ENCODE assay signal across 18 cellular contexts in the genomic region with DNA sequence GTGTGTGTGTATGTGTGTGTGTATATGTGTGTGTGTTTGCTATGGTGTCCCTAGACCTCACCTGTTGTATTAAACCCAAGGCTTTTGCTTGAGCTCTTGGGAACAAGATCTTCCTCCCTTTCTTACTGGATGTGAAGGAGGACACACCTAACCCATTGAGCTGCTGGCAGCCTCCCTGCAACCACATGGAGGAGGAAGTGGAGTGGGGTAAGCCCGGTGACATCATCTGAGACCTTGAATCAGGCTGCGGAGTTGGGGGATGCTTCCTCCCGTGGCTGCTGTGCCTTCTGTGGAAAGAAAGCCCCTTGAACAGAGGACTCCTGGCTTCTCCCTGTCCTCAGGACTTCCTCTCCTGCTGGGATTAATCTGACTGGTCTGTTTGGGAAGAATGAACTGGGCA. TPM values are rescaled to one million over a fixed set of nuclear protein-coding genes. Genes with fewer than 3 reads are reported as not detected.
DNase-seq lines count a peak whose midpoint lies in the region; ATAC-seq and TF ChIP-seq lines count a peak whose summit lies in the region.
"Had no signal": no experiment of that assay in that cellular context is flagged by ENCODE, and none has a peak within 500 bp of the region (broad histone marks: within the 10 kb centered on the region; RNA-seq: fewer than 3 reads in every experiment).

No MANE protein-coding gene starts in this region.

- CTCF ChIA-PET in activated CD4-positive, alpha-beta memory T cell treated with anti-CD3 and anti-CD28 coated beads, Interleukin-2, amount 10 ng/mL, durations not matched to agents 7 days and 5 days (lab: Charles Lee): no interaction called here
- CTCF ChIA-PET in activated CD4-positive, alpha-beta memory T cell treated with anti-CD3 and anti-CD28 coated beads for 36 hours (lab: Charles Lee): no interaction called here
- CTCF ChIA-PET in Calu3 (lab: Charles Lee): no interaction called here

- no peak overlapping the region for H3K27ac Mint-ChIP-seq in activated CD4-positive, alpha-beta memory T cell treated with anti-CD3 and anti-CD28 coated beads, Interleukin-2, amount 10 ng/mL, durations not matched to agents 7 days and 5 days
- H3K27ac Mint-ChIP-seq in activated CD4-positive, alpha-beta memory T cell treated with anti-CD3 and anti-CD28 coated beads for 36 hours: no peak overlapping the region
- H3K27ac Mint-ChIP-seq in activated T-helper 1 cell treated with anti-CD3 and anti-CD28 coated beads, Interleukin-12 subunit alpha, Interleukin-12 subunit beta, Interleukin-2, Interleukin-4 antibody, amounts not matched to agents 30 ng/mL and 10 ng/mL and 1 ng/mL, durations not matched to agents 14 hours and 24 hours and 36 hours: no peak overlapping the region
- H3K27ac Mint-ChIP-seq in stimulated activated effector memory CD8-positive, alpha-beta T cell treated with anti-CD3 and anti-CD28 coated beads, Interleukin-12 subunit alpha, Interleukin-12 subunit beta, amount 100 ng/mL, for 72 hours: peak overlapping the region; percentile 20
- H3K27ac Mint-ChIP-seq in chondrocyte (ENCODE audit: unreplicated experiment): no peak overlapping the region
- H3K27ac Mint-ChIP-seq in Calu3 (ENCODE audit: unreplicated experiment): no peak overlapping the region
- H3K27ac Mint-ChIP-seq: activated T-helper 2 cell treated with anti-CD3 and anti-CD28 coated beads, Interferon-gamma antibody, Interleukin-2, Interleukin-4, amounts not matched to agents 10 μg/mL and 5 μg/mL and 100 μg/mL, durations not matched to agents 14 hours and 24 hours and 36 hours had no signal

- no TSS peak for BruUV-seq in Calu3 (replicated peaks; lab: Mats Ljungman, UMichigan)

- peaks cover 12% of the 10 kb centered on the region for H3K4me1 Mint-ChIP-seq in activated CD4-positive, alpha-beta memory T cell treated with anti-CD3 and anti-CD28 coated beads, Interleukin-2, amount 10 ng/mL, durations not matched to agents 7 days and 5 days
- H3K4me1 Mint-ChIP-seq in activated CD4-positive, alpha-beta memory T cell treated with anti-CD3 and anti-CD28 coated beads for 36 hours (ENCODE audit: low read depth): no peaks in the 10 kb centered on the region
- H3K4me1 Mint-ChIP-seq in activated T-helper 1 cell treated with anti-CD3 and anti-CD28 coated beads, Interleukin-12 subunit alpha, Interleukin-12 subunit beta, Interleukin-2, Interleukin-4 antibody, amounts not matched to agents 30 ng/mL and 10 ng/mL and 1 ng/mL, durations not matched to agents 14 hours and 24 hours and 36 hours (ENCODE audit: low read depth): peaks cover 10% of the 10 kb centered on the region
- peaks cover 9% of the 10 kb centered on the region for H3K4me1 Mint-ChIP-seq in stimulated activated effector memory CD8-positive, alpha-beta T cell treated with anti-CD3 and anti-CD28 coated beads, Interleukin-12 subunit alpha, Interleukin-12 subunit beta, amount 100 ng/mL, for 72 hours
- peaks cover 14% of the 10 kb centered on the region for H3K4me1 Mint-ChIP-seq in chondrocyte (ENCODE audit: low read depth)
- H3K4me1 Mint-ChIP-seq in Calu3 (ENCODE audit: low read depth, unreplicated experiment): no peaks in the 10 kb centered on the region

- peaks cover 1% of the 10 kb centered on the region for H3K27me3 Mint-ChIP-seq in activated CD4-positive, alpha-beta memory T cell treated with anti-CD3 and anti-CD28 coated beads, Interleukin-2, amount 10 ng/mL, durations not matched to agents 7 days and 5 days
- peaks cover 1% of the 10 kb centered on the region for H3K27me3 Mint-ChIP-seq in activated CD4-positive, alpha-beta memory T cell treated with anti-CD3 and anti-CD28 coated beads for 36 hours
- no peaks in the 10 kb centered on the region for H3K27me3 Mint-ChIP-seq in activated T-helper 1 cell treated with anti-CD3 and anti-CD28 coated beads, Interleukin-12 subunit alpha, Interleukin-12 subunit beta, Interleukin-2, Interleukin-4 antibody, amounts not matched to agents 30 ng/mL and 10 ng/mL and 1 ng/mL, durations not matched to agents 14 hours and 24 hours and 36 hours (ENCODE audit: insufficient read depth)
- H3K27me3 Mint-ChIP-seq in chondrocyte (ENCODE audit: low read depth) (peaks cover 2% of the 10 kb centered on the region), Calu3 (ENCODE audit: unreplicated experiment) (peaks cover 14% of the 10 kb centered on the region)

- no peaks in the 10 kb centered on the region for H3K9me2 ChIP-seq in Loucy (replicated peaks; ENCODE audit: low read depth, low read length)

- H3K4me1 ChIP-seq in Loucy (ENCODE audit: insufficient read depth, low read length, poor library complexity, severe bottlenecking): peaks cover 4% of the 10 kb centered on the region
- H3K4me1 ChIP-seq: esophagus muscularis mucosa, Peyer's patch had no signal

- H3K9me3 ChIP-seq in Loucy (ENCODE audit: insufficient read depth, low read depth, low read length): no peaks in the 10 kb centered on the region
- H3K9me3 ChIP-seq: esophagus muscularis mucosa, Peyer's patch had no signal

- intact Hi-C loops in activated CD4-positive, alpha-beta memory T cell treated with anti-CD3 and anti-CD28 coated beads for 36 hours (cut with micrococcal nuclease): loop anchor here (10.0 kb wide), 1 partner anchor 755 kb away; no protein-coding TSS in a partner anchor
- intact Hi-C loops in activated T-helper 1 cell treated with anti-CD3 and anti-CD28 coated beads, Interleukin-12 subunit alpha, Interleukin-12 subunit beta, Interleukin-2, Interleukin-4 antibody, amounts not matched to agents 30 ng/mL and 10 ng/mL and 1 ng/mL, durations not matched to agents 14 hours and 24 hours and 36 hours (cut with micrococcal nuclease): no loop called here
- intact Hi-C loops in Calu3 (cut with micrococcal nuclease; ENCODE audit: unreplicated experiment): no loop called here

- H3F3A ChIP-seq in Loucy (ENCODE audit: low read depth): no peaks in the 10 kb centered on the region

- H3K4me3 ChIP-seq in Loucy (ENCODE audit: low read length, poor library complexity, severe bottlenecking): no peak overlapping the region
- H3K4me3 ChIP-seq: coronary artery, esophagus muscularis mucosa, Peyer's patch had no signal

- H3K4me3 Mint-ChIP-seq in activated CD4-positive, alpha-beta memory T cell treated with anti-CD3 and anti-CD28 coated beads, Interleukin-2, amount 10 ng/mL, durations not matched to agents 7 days and 5 days: no peak overlapping the region
- no peak overlapping the region for H3K4me3 Mint-ChIP-seq in activated CD4-positive, alpha-beta memory T cell treated with anti-CD3 and anti-CD28 coated beads for 36 hours
- no peak overlapping the region for H3K4me3 Mint-ChIP-seq in activated T-helper 1 cell treated with anti-CD3 and anti-CD28 coated beads, Interleukin-12 subunit alpha, Interleukin-12 subunit beta, Interleukin-2, Interleukin-4 antibody, amounts not matched to agents 30 ng/mL and 10 ng/mL and 1 ng/mL, durations not matched to agents 14 hours and 24 hours and 36 hours
- no peak overlapping the region for H3K4me3 Mint-ChIP-seq in stimulated activated effector memory CD8-positive, alpha-beta T cell treated with anti-CD3 and anti-CD28 coated beads, Interleukin-12 subunit alpha, Interleukin-12 subunit beta, amount 100 ng/mL, for 72 hours
- H3K4me3 Mint-ChIP-seq in chondrocyte (ENCODE audit: unreplicated experiment): no peak overlapping the region
- no peak overlapping the region for H3K4me3 Mint-ChIP-seq in Calu3 (ENCODE audit: low read depth, unreplicated experiment)

- no peaks in the 10 kb centered on the region for H3K36me3 Mint-ChIP-seq in activated CD4-positive, alpha-beta memory T cell treated with anti-CD3 and anti-CD28 coated beads, Interleukin-2, amount 10 ng/mL, durations not matched to agents 7 days and 5 days (ENCODE audit: low read depth)
- no peaks in the 10 kb centered on the region for H3K36me3 Mint-ChIP-seq in activated CD4-positive, alpha-beta memory T cell treated with anti-CD3 and anti-CD28 coated beads for 36 hours
- no peaks in the 10 kb centered on the region for H3K36me3 Mint-ChIP-seq in activated T-helper 1 cell treated with anti-CD3 and anti-CD28 coated beads, Interleukin-12 subunit alpha, Interleukin-12 subunit beta, Interleukin-2, Interleukin-4 antibody, amounts not matched to agents 30 ng/mL and 10 ng/mL and 1 ng/mL, durations not matched to agents 14 hours and 24 hours and 36 hours (ENCODE audit: low read depth)
- no peaks in the 10 kb centered on the region for H3K36me3 Mint-ChIP-seq in stimulated activated effector memory CD8-positive, alpha-beta T cell treated with anti-CD3 and anti-CD28 coated beads, Interleukin-12 subunit alpha, Interleukin-12 subunit beta, amount 100 ng/mL, for 72 hours
- H3K36me3 Mint-ChIP-seq in chondrocyte (ENCODE audit: low read depth) (no peaks in the 10 kb centered on the region), Calu3 (ENCODE audit: insufficient read depth, unreplicated experiment) (no peaks in the 10 kb centered on the region)

- POLR2A ChIA-PET in activated CD4-positive, alpha-beta memory T cell treated with anti-CD3 and anti-CD28 coated beads, Interleukin-2, amount 10 ng/mL, durations not matched to agents 7 days and 5 days (lab: Charles Lee): no interaction called here
- POLR2A ChIA-PET in activated CD4-positive, alpha-beta memory T cell treated with anti-CD3 and anti-CD28 coated beads for 36 hours (lab: Charles Lee): no interaction called here

- H3K9me3 Mint-ChIP-seq in activated CD4-positive, alpha-beta memory T cell treated with anti-CD3 and anti-CD28 coated beads, Interleukin-2, amount 10 ng/mL, durations not matched to agents 7 days and 5 days: no peaks in the 10 kb centered on the region
- H3K9me3 Mint-ChIP-seq in activated CD4-positive, alpha-beta memory T cell treated with anti-CD3 and anti-CD28 coated beads for 36 hours: no peaks in the 10 kb centered on the region
- no peaks in the 10 kb centered on the region for H3K9me3 Mint-ChIP-seq in activated T-helper 1 cell treated with anti-CD3 and anti-CD28 coated beads, Interleukin-12 subunit alpha, Interleukin-12 subunit beta, Interleukin-2, Interleukin-4 antibody, amounts not matched to agents 30 ng/mL and 10 ng/mL and 1 ng/mL, durations not matched to agents 14 hours and 24 hours and 36 hours
- no peaks in the 10 kb centered on the region for H3K9me3 Mint-ChIP-seq in stimulated activated effector memory CD8-positive, alpha-beta T cell treated with anti-CD3 and anti-CD28 coated beads, Interleukin-12 subunit alpha, Interleukin-12 subunit beta, amount 100 ng/mL, for 72 hours
- no peaks in the 10 kb centered on the region for H3K9me3 Mint-ChIP-seq in chondrocyte (ENCODE audit: low read depth)
- no peaks in the 10 kb centered on the region for H3K9me3 Mint-ChIP-seq in Calu3 (ENCODE audit: low read depth, unreplicated experiment)
- H3K9me3 Mint-ChIP-seq: activated T-helper 2 cell treated with anti-CD3 and anti-CD28 coated beads, Interferon-gamma antibody, Interleukin-2, Interleukin-4, amounts not matched to agents 10 μg/mL and 5 μg/mL and 100 μg/mL, durations not matched to agents 14 hours and 24 hours and 36 hours had no signal

- H3K27me3 ChIP-seq in Loucy (ENCODE audit: insufficient read depth, low read length, poor library complexity, severe bottlenecking): no peaks in the 10 kb centered on the region
- H3K27me3 ChIP-seq: esophagus muscularis mucosa, Peyer's patch had no signal

- no peak overlapping the region for H3K4me2 ChIP-seq in Loucy (ENCODE audit: low read depth, low read length, poor library complexity, severe bottlenecking)

- no peaks in the 10 kb centered on the region for H4K20me1 ChIP-seq in Loucy (ENCODE audit: insufficient read depth, low read length, poor library complexity, severe bottlenecking)

- TF ChIP-seq CTCF in Loucy (conservative IDR thresholded peaks at IDR 0.05; ENCODE audit: low read length) (no peak), chondrocyte (IDR thresholded peaks at IDR 0.05) (no peak), Calu3 (IDR thresholded peaks at IDR 0.05; ENCODE audit: unreplicated experiment) (no peak)

- DNase-seq in activated CD4-positive, alpha-beta memory T cell treated with anti-CD3 and anti-CD28 coated beads, Interleukin-2, amount 10 ng/mL, durations not matched to agents 7 days and 5 days: peak; percentile 31
- DNase-seq in activated CD4-positive, alpha-beta memory T cell treated with anti-CD3 and anti-CD28 coated beads for 36 hours: no peak
- DNase-seq in activated T-helper 1 cell treated with anti-CD3 and anti-CD28 coated beads, Interleukin-12 subunit alpha, Interleukin-12 subunit beta, Interleukin-2, Interleukin-4 antibody, amounts not matched to agents 30 ng/mL and 10 ng/mL and 1 ng/mL, durations not matched to agents 14 hours and 24 hours and 36 hours (ENCODE audit: low spot score): peak; percentile 12
- no peak for DNase-seq in stimulated activated effector memory CD8-positive, alpha-beta T cell treated with anti-CD3 and anti-CD28 coated beads, Interleukin-12 subunit alpha, Interleukin-12 subunit beta, amount 100 ng/mL, for 72 hours (ENCODE audit: low spot score in 2 of 2)
- DNase-seq in chondrocyte (ENCODE audit: low spot score) (no peak), Calu3 (no peak), NCI-H82 treated with DMSO at 0.1 percent for 48 hours (lab: John Stamatoyannopoulos, UW; ENCODE audit: unreplicated experiment) (no peak)
- DNase-seq: activated CD4-positive, alpha-beta T cell treated with anti-CD3 and anti-CD28 coated beads for 4 hours; amygdala; IMR-90; NCI-H446; Peyer's patch; right cardiac atrium had no signal

- no peaks in the 10 kb centered on the region for H3K79me2 ChIP-seq in Loucy (ENCODE audit: insufficient read depth, low read length)

- no peaks in the 10 kb centered on the region for H3K36me3 ChIP-seq in Loucy (ENCODE audit: insufficient read depth, low read length)
- H3K36me3 ChIP-seq: esophagus muscularis mucosa, Peyer's patch had no signal

- H3K9ac ChIP-seq in Loucy (ENCODE audit: low read depth, low read length, poor library complexity, severe bottlenecking): no peak overlapping the region

- peak; percentile 65 for ATAC-seq in stimulated activated effector memory CD8-positive, alpha-beta T cell treated with anti-CD3 and anti-CD28 coated beads, Interleukin-12 subunit alpha, Interleukin-12 subunit beta, amount 100 ng/mL, for 72 hours
- ATAC-seq: right cardiac atrium had no signal

- H2AFZ ChIP-seq in Loucy (ENCODE audit: low read length): peak overlapping the region; percentile 8; the same call in 1 of the 2 replicates

RNA-seq across cellular contexts. Expression of gene CST11, which starts 3.3 kb away (rescaled TPM):
- total RNA-seq in activated CD4-positive, alpha-beta memory T cell treated with anti-CD3 and anti-CD28 coated beads, Interleukin-2, amount 10 ng/mL, durations not matched to agents 7 days and 5 days: not detected
- not detected for total RNA-seq in activated CD4-positive, alpha-beta memory T cell treated with anti-CD3 and anti-CD28 coated beads for 36 hours
- total RNA-seq in activated T-helper 1 cell treated with anti-CD3 and anti-CD28 coated beads, Interleukin-12 subunit alpha, Interleukin-12 subunit beta, Interleukin-2, Interleukin-4 antibody, amounts not matched to agents 30 ng/mL and 10 ng/mL and 1 ng/mL, durations not matched to agents 14 hours and 24 hours and 36 hours: not detected in 2 replicates
- total RNA-seq in chondrocyte (not detected in 3 replicates), Calu3 (2022) (not detected in 2 replicates)
- total RNA-seq: activated T-helper 2 cell treated with anti-CD3 and anti-CD28 coated beads, Interferon-gamma antibody, Interleukin-2, Interleukin-4, amounts not matched to agents 10 μg/mL and 5 μg/mL and 100 μg/mL, durations not matched to agents 14 hours and 24 hours and 36 hours; esophagus muscularis mucosa; IMR-90; mononuclear cell; Peyer's patch; right cardiac atrium had no signal

RNA-seq across cellular contexts. Expression of gene CSTL1, which starts 9.9 kb away (rescaled TPM):
- not detected for total RNA-seq in activated CD4-positive, alpha-beta memory T cell treated with anti-CD3 and anti-CD28 coated beads, Interleukin-2, amount 10 ng/mL, durations not matched to agents 7 days and 5 days
- not detected for total RNA-seq in activated CD4-positive, alpha-beta memory T cell treated with anti-CD3 and anti-CD28 coated beads for 36 hours
- not detected in 2 replicates for total RNA-seq in activated T-helper 1 cell treated with anti-CD3 and anti-CD28 coated beads, Interleukin-12 subunit alpha, Interleukin-12 subunit beta, Interleukin-2, Interleukin-4 antibody, amounts not matched to agents 30 ng/mL and 10 ng/mL and 1 ng/mL, durations not matched to agents 14 hours and 24 hours and 36 hours
- total RNA-seq in chondrocyte (not detected in 3 replicates), Calu3 (2022) (not detected in 2 replicates)
- total RNA-seq: activated T-helper 2 cell treated with anti-CD3 and anti-CD28 coated beads, Interferon-gamma antibody, Interleukin-2, Interleukin-4, amounts not matched to agents 10 μg/mL and 5 μg/mL and 100 μg/mL, durations not matched to agents 14 hours and 24 hours and 36 hours; esophagus muscularis mucosa; IMR-90; mononuclear cell; Peyer's patch; right cardiac atrium had no signal

RNA-seq across cellular contexts. Expression of gene NAPB, which starts 28.1 kb away (rescaled TPM):
- total RNA-seq in activated CD4-positive, alpha-beta memory T cell treated with anti-CD3 and anti-CD28 coated beads, Interleukin-2, amount 10 ng/mL, durations not matched to agents 7 days and 5 days: 10 to 100 TPM; 16.0 TPM
- 1 to 10 TPM; 7.3 to 7.6 TPM for total RNA-seq in activated CD4-positive, alpha-beta memory T cell treated with anti-CD3 and anti-CD28 coated beads for 36 hours
- 14.0 and 15.5 TPM in 2 replicates for total RNA-seq in activated T-helper 1 cell treated with anti-CD3 and anti-CD28 coated beads, Interleukin-12 subunit alpha, Interleukin-12 subunit beta, Interleukin-2, Interleukin-4 antibody, amounts not matched to agents 30 ng/mL and 10 ng/mL and 1 ng/mL, durations not matched to agents 14 hours and 24 hours and 36 hours
- 7.5 to 10.6 TPM (median 8.1 TPM) in 3 replicates for total RNA-seq in chondrocyte
- 4.6 and 4.8 TPM in 2 replicates for total RNA-seq in Calu3 (2022)

RNA-seq across cellular contexts. Expression of gene CST8, which starts 41.5 kb away (rescaled TPM):
- not detected for total RNA-seq in activated CD4-positive, alpha-beta memory T cell treated with anti-CD3 and anti-CD28 coated beads, Interleukin-2, amount 10 ng/mL, durations not matched to agents 7 days and 5 days
- not detected for total RNA-seq in activated CD4-positive, alpha-beta memory T cell treated with anti-CD3 and anti-CD28 coated beads for 36 hours
- not detected in 2 replicates for total RNA-seq in activated T-helper 1 cell treated with anti-CD3 and anti-CD28 coated beads, Interleukin-12 subunit alpha, Interleukin-12 subunit beta, Interleukin-2, Interleukin-4 antibody, amounts not matched to agents 30 ng/mL and 10 ng/mL and 1 ng/mL, durations not matched to agents 14 hours and 24 hours and 36 hours
- not detected in 3 replicates for total RNA-seq in chondrocyte
- not detected in 2 replicates for total RNA-seq in Calu3 (2022)
- total RNA-seq: activated T-helper 2 cell treated with anti-CD3 and anti-CD28 coated beads, Interferon-gamma antibody, Interleukin-2, Interleukin-4, amounts not matched to agents 10 μg/mL and 5 μg/mL and 100 μg/mL, durations not matched to agents 14 hours and 24 hours and 36 hours; esophagus muscularis mucosa; IMR-90; mononuclear cell; Peyer's patch; right cardiac atrium had no signal

Comparison
In these comparisons a context has a peak if more than half of its experiments do, and no peak if none do; other contexts are left out.
1. DNase-seq: peak in activated CD4-positive, alpha-beta memory T cell treated with anti-CD3 and anti-CD28 coated beads, Interleukin-2, amount 10 ng/mL, durations not matched to agents 7 days and 5 days (single experiment) and activated T-helper 1 cell treated with anti-CD3 and anti-CD28 coated beads, Interleukin-12 subunit alpha, Interleukin-12 subunit beta, Interleukin-2, Interleukin-4 antibody, amounts not matched to agents 30 ng/mL and 10 ng/mL and 1 ng/mL, durations not matched to agents 14 hours and 24 hours and 36 hours (single experiment); none in activated CD4-positive, alpha-beta memory T cell treated with anti-CD3 and anti-CD28 coated beads for 36 hours (single experiment), stimulated activated effector memory CD8-positive, alpha-beta T cell treated with anti-CD3 and anti-CD28 coated beads, Interleukin-12 subunit alpha, Interleukin-12 subunit beta, amount 100 ng/mL, for 72 hours (0 of 2), chondrocyte (single experiment), Calu3 (single experiment) and NCI-H82 treated with DMSO at 0.1 percent for 48 hours (single experiment).